In genomic region chr7:102978280-102978679, GRCh38 we compare ENCODE assay signal across 13 cellular contexts.
A peak's percentile ranks its signal among the peaks of the same experiment; 100 is the strongest.
DNase-seq lines count a peak whose midpoint lies in the region; ATAC-seq, FAIRE-seq and TF ChIP-seq lines count a peak whose summit lies in the region.
"Had no signal": no experiment of that assay in that cellular context is flagged by ENCODE, and none has a peak within 500 bp of the region (broad histone marks: within the 10 kb centered on the region; RNA-seq: fewer than 3 reads in every experiment).

No MANE protein-coding gene starts in this region.

- H3K9me3 ChIP-seq in adrenal gland (replicated peaks in 1 of 3) (no peaks in the 10 kb centered on the region), heart left ventricle (peaks cover 0 to 19% (median 6%) of the 10 kb centered on the region in 12 donors)
- H3K9me3 ChIP-seq: Peyer's patch had no signal

- intact Hi-C loops in adrenal gland (cut with DNase I), result no loop called here
- intact Hi-C loops in heart left ventricle (cut with DNase I), result no loop called here

- ATAC-seq in heart left ventricle, result no peak
- no peak for ATAC-seq in HG02981 (IDR thresholded peaks at IDR 0.05; ENCODE audit: unreplicated experiment)
- ATAC-seq: natural killer cell had no signal

- 41 to 56% (median 52%) methylated on average over 6 of the region's 6 CpGs for WGBS in adrenal gland, 4 donors
- 80 to 83% (median 82%) methylated on average over 6 of the region's 6 CpGs for WGBS in heart left ventricle, 4 donors

- H3K4me1 ChIP-seq in adrenal gland (replicated peaks in 1 of 2) (peaks cover 7 to 14% of the 10 kb centered on the region in 2 donors), heart left ventricle (peaks cover 0 to 5% (median 0%) of the 10 kb centered on the region in 12 donors)
- H3K4me1 ChIP-seq: Peyer's patch had no signal

- H3K4me3 ChIP-seq in adrenal gland (no peak overlapping the region), heart left ventricle (no peak overlapping the region)
- H3K4me3 ChIP-seq: Peyer's patch had no signal

- H3K36me3 ChIP-seq in adrenal gland (replicated peaks in 1 of 2) (no peaks in the 10 kb centered on the region), heart left ventricle (no peaks in the 10 kb centered on the region)
- H3K36me3 ChIP-seq: Peyer's patch had no signal

- H3K27me3 ChIP-seq in adrenal gland (no peaks in the 10 kb centered on the region), heart left ventricle (no peaks in the 10 kb centered on the region)
- H3K27me3 ChIP-seq: Peyer's patch had no signal

- TF ChIP-seq POLR2A in adrenal gland (IDR thresholded peaks at IDR 0.05) (no peak), heart left ventricle (IDR thresholded peaks at IDR 0.05) (no peak)

- H3K27ac ChIP-seq in adrenal gland (peak overlapping the region in 3 of 5 donors; percentile 37 to 53 (median 49)), heart left ventricle (no peak overlapping the region)
- H3K27ac ChIP-seq: Peyer's patch had no signal

- FAIRE-seq in frontal cortex (lab: Jason Lieb, UNC), result no peak

- peak; percentile 91 for DNase-seq in A172 (ENCODE audit: low spot score)
- DNase-seq in HPDE6-E6E7 (ENCODE audit: extremely low spot score), result peak; percentile 21
- peak; percentile 79 to 92 (median 90) for DNase-seq in adrenal gland
- peak in 3 of 5 donors; percentile 35 to 68 (median 52) for DNase-seq in heart left ventricle
- no peak for DNase-seq in frontal cortex (ENCODE audit: low spot score in 2 of 2)
- no peak for DNase-seq in stimulated activated naive CD4-positive, alpha-beta T cell (lab: John Stamatoyannopoulos, UW)
- DNase-seq in activated CD4-positive, alpha-beta T cell treated with anti-CD3 and anti-CD28 coated beads for 1 hour, result no peak
- DNase-seq: activated CD4-positive, alpha-beta memory T cell treated with anti-CD3 and anti-CD28 coated beads, Interleukin-2, amount 10 ng/mL, durations not matched to agents 7 days and 5 days; hippocampal formation; natural killer cell; NCI-H1436 treated with DMSO at 0.1 percent for 48 hours had no signal

- TF ChIP-seq CTCF in adrenal gland (IDR thresholded peaks at IDR 0.05) (no peak), heart left ventricle (IDR thresholded peaks at IDR 0.05) (no peak)

Comparison
In these comparisons a context has a peak if more than half of its experiments do, and no peak if none do; other contexts are left out.
1. DNase-seq: peak in A172 (single experiment), HPDE6-E6E7 (single experiment), adrenal gland (7 of 7) and heart left ventricle (3 of 5); none in frontal cortex (0 of 2), stimulated activated naive CD4-positive, alpha-beta T cell (0 of 6) and activated CD4-positive, alpha-beta T cell treated with anti-CD3 and anti-CD28 coated beads for 1 hour (single experiment).
2. H3K27ac ChIP-seq: peak in adrenal gland (3 of 5); none in heart left ventricle (0 of 12).